Comparison of ENCODE assay signal across 8 cellular contexts in genomic region chr12:59595557-59596231, GRCh38. TPM values are rescaled to one million over a fixed set of nuclear protein-coding genes. Genes with fewer than 3 reads are reported as not detected.
DNase-seq lines count a peak whose midpoint lies in the region; ATAC-seq and TF ChIP-seq lines count a peak whose summit lies in the region.

TSS of gene SLC16A7 (plus strand) at chr12:59596029. CDS start at chr12:59704802, 108,773 bp downstream.

- H3K4me3 Mint-ChIP-seq in GM23338 (peak within 1 kb of the TSS; percentile 79), nephron (peak within 1 kb of the TSS; percentile 89 to 92 (median 91))

- ATAC-seq in GM23338 (peak; percentile 65), RWPE2 (ENCODE audit: low read depth) (peak; percentile 67)
- peak; percentile 54 for ATAC-seq in stimulated activated naive CD8-positive, alpha-beta T cell treated with anti-CD3 and anti-CD28 coated beads, Interleukin-15, Interleukin-2, amounts not matched to agents 100 U/mL and 50 U/mL, for 24 hours

- H3K36me3 Mint-ChIP-seq in GM23338 (ENCODE audit: low read depth) (no peaks in the 10 kb centered on the region), nephron (ENCODE audit: low read depth) (no peaks in the 10 kb centered on the region)

- H3K9me3 ChIP-seq in DOHH2 (ENCODE audit: control insufficient read depth, insufficient read depth, low read length) (no peaks in the 10 kb centered on the region), RWPE2 (ENCODE audit: severe bottlenecking) (no peaks in the 10 kb centered on the region)

- H3K4me2 ChIP-seq in DOHH2 (ENCODE audit: low read length) (peak within 1 kb of the TSS; percentile 93), GM23338 (peak within 1 kb of the TSS; percentile 94)

- peak within 1 kb of the TSS; percentile 96 for H3K27ac ChIP-seq in DOHH2 (ENCODE audit: low read depth, low read length)
- no peak within 1 kb of the TSS for H3K27ac ChIP-seq in GM23338 (ENCODE audit: low read depth)
- H3K27ac ChIP-seq in RWPE2 (ENCODE audit: poor library complexity, severe bottlenecking) = peak within 1 kb of the TSS; percentile 53

- H3K4me1 Mint-ChIP-seq in GM23338 (peaks cover 16% of the 10 kb centered on the region), nephron (peaks cover 19% of the 10 kb centered on the region)

- H3K27me3 ChIP-seq in DOHH2 (ENCODE audit: control insufficient read depth, low read length) (no peaks in the 10 kb centered on the region), GM23338 (ENCODE audit: insufficient read depth) (peaks cover 11% of the 10 kb centered on the region; the same call in 1 of the 2 replicates), RWPE2 (ENCODE audit: insufficient read depth, poor library complexity, severe bottlenecking) (no peaks in the 10 kb centered on the region)

- H4K20me1 ChIP-seq in DOHH2 (ENCODE audit: control insufficient read depth, insufficient read depth, low read depth, low read length) (no peaks in the 10 kb centered on the region), GM23338 (replicated peaks; ENCODE audit: insufficient read depth) (no peaks in the 10 kb centered on the region)

- H3K27me3 Mint-ChIP-seq in GM23338 (ENCODE audit: insufficient read depth, low read depth, poor library complexity) (peaks cover 10% of the 10 kb centered on the region), nephron (ENCODE audit: low read depth) (peaks cover 11% of the 10 kb centered on the region)

- DNase-seq in GM23338 (ENCODE audit: low spot score) = peak; percentile 78
- DNase-seq in Kasumi-1 (lab: John Stamatoyannopoulos, UW) = peak; percentile 88 to 91
- DNase-seq in RWPE2 (ENCODE audit: low spot score) = peak; percentile 80
- peak; percentile 78 for DNase-seq in activated T-helper 9 cell treated with anti-CD3 and anti-CD28 coated beads, Interleukin-2, amount 50 U/mL, for 16 hours (ENCODE audit: low read depth)
- DNase-seq in fibroblast of the aortic adventitia (ENCODE audit: low read depth) = peak; percentile 85
- peak; percentile 87 for DNase-seq in stimulated activated naive CD8-positive, alpha-beta T cell treated with anti-CD3 and anti-CD28 coated beads, Interleukin-15, Interleukin-2, amounts not matched to agents 100 U/mL and 50 U/mL, for 24 hours

- peak within 1 kb of the TSS; percentile 75 for H3K27ac Mint-ChIP-seq in GM23338
- peak within 1 kb of the TSS; percentile 75 to 95 (median 94) for H3K27ac Mint-ChIP-seq in nephron

- TF ChIP-seq CTCF in DOHH2 (IDR thresholded peaks at IDR 0.05; ENCODE audit: low read depth, low read length, poor library complexity, severe bottlenecking) (peak; percentile 21), GM23338 (conservative IDR thresholded peaks at IDR 0.05; ENCODE audit: low read depth in 2 of 2) (peak in 1 of 2 experiments; percentile 37; a peak in 2 of 4 replicates), RWPE2 (IDR thresholded peaks at IDR 0.05; ENCODE audit: poor library complexity, severe bottlenecking) (no peak), fibroblast of the aortic adventitia (IDR thresholded peaks at IDR 0.05; ENCODE audit: insufficient read depth, low read length) (peak; percentile 12), nephron (IDR thresholded peaks at IDR 0.05; ENCODE audit: unreplicated experiment in 3 of 3) (no peak)

- H3K4me1 ChIP-seq in DOHH2 (ENCODE audit: control insufficient read depth, low read length) (peaks cover 36% of the 10 kb centered on the region), GM23338 (ENCODE audit: insufficient read depth) (peaks cover 12% of the 10 kb centered on the region), RWPE2 (ENCODE audit: insufficient read depth, poor library complexity, severe bottlenecking) (peaks cover 15% of the 10 kb centered on the region)

- peak within 1 kb of the TSS; percentile 98 for H2AFZ ChIP-seq in GM23338

- H3K9me3 Mint-ChIP-seq in GM23338 (no peaks in the 10 kb centered on the region), nephron (no peaks in the 10 kb centered on the region)

- peaks cover 38% of the 10 kb centered on the region for H3K79me2 ChIP-seq in DOHH2 (ENCODE audit: control insufficient read depth, low read length)
- no peaks in the 10 kb centered on the region for H3K79me2 ChIP-seq in GM23338 (replicated peaks; ENCODE audit: insufficient read depth)

- H3F3A ChIP-seq in DOHH2 (ENCODE audit: control insufficient read depth, insufficient read depth) (peaks cover 10% of the 10 kb centered on the region; the same call in 1 of the 2 replicates), GM23338 (replicated peaks; ENCODE audit: low read depth) (0 out of 2 replicates have a peak, but pooled peaks cover 3% of the 10 kb centered on the region)

- H3K4me3 ChIP-seq in DOHH2 (ENCODE audit: low read length) (peak within 1 kb of the TSS; percentile 89), GM23338 (peak within 1 kb of the TSS; percentile 91), RWPE2 (ENCODE audit: severe bottlenecking) (peak within 1 kb of the TSS; percentile 51), fibroblast of the aortic adventitia (ENCODE audit: low read depth, low read length) (peak within 1 kb of the TSS; percentile 73)

- H3K9me2 ChIP-seq in DOHH2 (replicated peaks; ENCODE audit: control insufficient read depth, low read length) (no peaks in the 10 kb centered on the region), GM23338 (ENCODE audit: insufficient read depth) (no peaks in the 10 kb centered on the region)

- H3K36me3 ChIP-seq in DOHH2 (ENCODE audit: control insufficient read depth, low read length) (peaks cover 41% of the 10 kb centered on the region), GM23338 (ENCODE audit: insufficient read depth) (no peaks in the 10 kb centered on the region), RWPE2 (ENCODE audit: low read depth) (no peaks in the 10 kb centered on the region)

TF ChIP-seq in GM23338, 12 proteins besides CTCF, POLR2A, EP300 and RAD21:
- TF ChIP-seq EZH2 (IDR thresholded peaks at IDR 0.05; ENCODE audit: low read depth, unreplicated experiment) (no peak), EZH2phosphoT487 (IDR thresholded peaks at IDR 0.05; ENCODE audit: unreplicated experiment) (no peak), STAT1 (IDR thresholded peaks at IDR 0.05; ENCODE audit: unreplicated experiment) (no peak), CREB1 (CRISPR knock-in tag; IDR thresholded peaks at IDR 0.05; ENCODE audit: low read depth) (no peak)
TF ChIP-seq in GM23338: peak in this region for 0.

RNA-seq across cellular contexts. Expression of gene SLC16A7, which starts in this region (rescaled TPM):
- 4.3 and 5.7 TPM in 2 replicates for total RNA-seq in GM23338 (2014; rRNA removed; shearing (Covaris generic))
- 1.5 and 2.8 TPM in 2 replicates for polyA plus RNA-seq in GM23338 (2016; fragmentation: Nextera tagmentation; extraction: Ambion mirVana)
- total RNA-seq in fibroblast of the aortic adventitia (ENCODE audit: low replicate concordance) = 38.2 and 170 TPM in 2 replicates

Comparison
In these comparisons a context has a peak if more than half of its experiments do, and no peak if none do; other contexts are left out.
1. CTCF ChIP-seq: peak in DOHH2 (single experiment) and fibroblast of the aortic adventitia (single experiment); none in RWPE2 (single experiment) and nephron (0 of 3).
2. Peak in every context shown above with its lines, with median percentiles within 50 percentile points of each other: H3K4me3 ChIP-seq, ATAC-seq and DNase-seq.